In the genomic region with DNA sequence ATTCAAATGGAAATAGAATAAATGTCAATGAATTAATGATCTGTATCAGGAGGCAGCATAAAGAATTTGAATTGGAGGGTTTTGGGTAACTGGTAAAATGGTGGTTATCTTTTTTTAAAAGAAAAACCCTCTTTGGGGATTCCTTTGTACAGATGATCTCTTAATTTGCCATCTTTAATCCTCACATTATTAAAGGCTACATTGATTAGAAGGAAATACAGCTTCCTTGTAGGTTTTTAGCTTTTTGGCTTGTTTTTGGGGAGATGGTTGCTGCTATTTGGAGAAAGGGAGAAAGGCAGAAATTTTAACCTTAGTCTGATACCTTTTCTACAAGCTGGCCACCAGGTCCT, we compare ENCODE assay signal across 8 cellular contexts. TPM values are rescaled to one million over a fixed set of nuclear protein-coding genes. Genes with fewer than 3 reads are reported as not detected.
A peak's percentile ranks its signal among the peaks of the same experiment; 100 is the strongest.
DNase-seq lines count a peak whose midpoint lies in the region; ATAC-seq and TF ChIP-seq lines count a peak whose summit lies in the region.

No MANE protein-coding gene starts in this region.

- peaks cover 39% of the 10 kb centered on the region for H3K79me2 ChIP-seq in ACC112 (ENCODE audit: control insufficient read depth, insufficient read depth, low read length, unreplicated experiment)

- H3K27ac Mint-ChIP-seq in chondrocyte (ENCODE audit: unreplicated experiment), result peak overlapping the region; percentile 87
- H3K27ac Mint-ChIP-seq in naive thymus-derived CD8-positive, alpha-beta T cell, result peak overlapping the region; percentile 96 to 99 (median 99)

- peaks cover 2% of the 10 kb centered on the region for H3K9me3 Mint-ChIP-seq in chondrocyte (ENCODE audit: low read depth)
- peaks cover 0 to 1% (median 0%) of the 10 kb centered on the region in 9 donors for H3K9me3 Mint-ChIP-seq in naive thymus-derived CD8-positive, alpha-beta T cell

- H3K36me3 Mint-ChIP-seq in chondrocyte (ENCODE audit: low read depth), result no peaks in the 10 kb centered on the region
- H3K36me3 Mint-ChIP-seq in naive thymus-derived CD8-positive, alpha-beta T cell, result no peaks in the 10 kb centered on the region

- H3K4me1 Mint-ChIP-seq in chondrocyte (ENCODE audit: low read depth), result peaks cover 35% of the 10 kb centered on the region
- peaks cover 27 to 76% (median 46%) of the 10 kb centered on the region in 4 donors for H3K4me1 Mint-ChIP-seq in naive thymus-derived CD8-positive, alpha-beta T cell

- peaks cover 41% of the 10 kb centered on the region for H3K4me1 ChIP-seq in ACC112 (ENCODE audit: control insufficient read depth, insufficient read depth, low read length, unreplicated experiment)

- POLR2A ChIA-PET in naive thymus-derived CD8-positive, alpha-beta T cell (lab: Charles Lee), result interaction anchor here (0.6 to 4.4 kb wide), 12 partner anchors 12 to 304 kb away, joined by 3 to 121 read pairs (median 4); a partner anchor contains a TSS

- H3K4me3 Mint-ChIP-seq in chondrocyte (ENCODE audit: unreplicated experiment), result peak overlapping the region; percentile 95
- H3K4me3 Mint-ChIP-seq in naive thymus-derived CD8-positive, alpha-beta T cell, result peak overlapping the region; percentile 87 to 98 (median 95)

- H3K27ac ChIP-seq in ACC112 (ENCODE audit: low read depth, low read length), result peak overlapping the region; percentile 50

- H2AFZ ChIP-seq in ACC112 (ENCODE audit: low read length, unreplicated experiment), result peak overlapping the region; percentile 87

- no peaks in the 10 kb centered on the region for H3K36me3 ChIP-seq in ACC112 (ENCODE audit: insufficient read depth, low read length)

- ATAC-seq in naive thymus-derived CD8-positive, alpha-beta T cell, result no peak
- ATAC-seq in HG03460 (IDR thresholded peaks at IDR 0.05; ENCODE audit: unreplicated experiment) (no peak), GM18520 (IDR thresholded peaks at IDR 0.05; ENCODE audit: unreplicated experiment) (no peak), GM21526 (IDR thresholded peaks at IDR 0.05; ENCODE audit: low FRiP score, unreplicated experiment) (no peak)

- H3K4me3 ChIP-seq in ACC112 (ENCODE audit: low read depth, low read length), result peak overlapping the region; percentile 93
- H3K4me3 ChIP-seq in Jurkat, Clone E6-1 (ENCODE audit: low read length), result peak overlapping the region; percentile 90

- no peak for DNase-seq in Jurkat, Clone E6-1 (ENCODE audit: low read depth, low spot score)
- no peak for DNase-seq in chondrocyte (ENCODE audit: low spot score)
- no peak for DNase-seq in naive thymus-derived CD8-positive, alpha-beta T cell
- DNase-seq in DMS53 treated with DMSO at 0.1 percent for 48 hours (lab: John Stamatoyannopoulos, UW; ENCODE audit: unreplicated experiment), result no peak

- H3K27me3 Mint-ChIP-seq in chondrocyte (ENCODE audit: low read depth), result no peaks in the 10 kb centered on the region
- H3K27me3 Mint-ChIP-seq in naive thymus-derived CD8-positive, alpha-beta T cell, result peaks cover 0 to 4% (median 0%) of the 10 kb centered on the region in 5 donors

- H3K27me3 ChIP-seq in ACC112 (ENCODE audit: insufficient read depth, low read length), result no peaks in the 10 kb centered on the region

- no peak for TF ChIP-seq CTCF in chondrocyte (IDR thresholded peaks at IDR 0.05)

RNA-seq across cellular contexts. Expression of a gene that starts 0.6 kb away (rescaled TPM):
- polyA plus RNA-seq in Jurkat, Clone E6-1 (2012; ENCODE audit: insufficient read depth, insufficient read length), result 90.5 TPM
- 23.4 to 30.3 TPM (median 26.0 TPM) in 3 replicates for total RNA-seq in chondrocyte
- total RNA-seq in naive thymus-derived CD8-positive, alpha-beta T cell, result 10 to 100 TPM; 56.8 to 59.4 TPM
- 10 to 100 TPM; 86.2 to 96.3 (median 89.7) TPM for polyA plus RNA-seq in naive thymus-derived CD8-positive, alpha-beta T cell
